Comparison of ENCODE assay signal across 8 cellular contexts in the genomic region with DNA sequence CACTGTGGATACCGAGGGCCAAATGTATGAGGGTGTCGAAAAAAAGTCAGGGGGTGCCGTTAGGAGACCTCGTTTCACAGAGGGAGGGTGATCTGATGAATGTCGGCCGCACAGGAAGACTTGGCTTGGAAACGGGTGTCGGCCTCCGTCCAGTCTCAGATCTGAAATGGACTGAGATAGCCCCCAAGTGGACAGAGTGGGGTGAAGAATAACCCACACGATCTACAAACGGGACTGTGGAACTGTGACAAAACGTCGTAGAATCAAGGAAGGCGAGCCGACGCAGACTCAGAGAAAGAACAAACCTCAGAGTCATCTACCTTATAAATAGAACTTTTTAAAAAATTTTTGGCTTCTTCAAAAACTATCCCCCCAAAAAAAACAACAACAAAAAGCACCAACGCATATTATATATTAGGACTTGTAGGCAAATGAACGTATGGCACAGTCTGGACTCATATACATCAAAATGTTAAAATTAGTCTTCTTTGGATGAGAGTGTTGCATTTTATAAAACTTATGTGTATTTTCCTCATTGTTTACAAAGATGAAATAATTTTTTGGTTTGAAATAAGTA.
DNase-seq lines count a peak whose midpoint lies in the region; ATAC-seq and TF ChIP-seq lines count a peak whose summit lies in the region.

No MANE protein-coding gene starts in this region.

- peaks cover 0 to 30% (median 2%) of the 10 kb centered on the region in 4 donors for H3K4me1 ChIP-seq in right lobe of liver

- no peaks in the 10 kb centered on the region for H3K27me3 ChIP-seq in right lobe of liver

- TF ChIP-seq CTCF in right lobe of liver (IDR thresholded peaks at IDR 0.05), result peak; percentile 59 to 72 (median 68)

- peaks cover 33% of the 10 kb centered on the region for H3K4me1 Mint-ChIP-seq in activated CD4-positive, alpha-beta T cell treated with anti-CD3 and anti-CD28 coated beads, Interleukin-2, amount 10 ng/mL, durations not matched to agents 24 days and 14 days

- no peaks in the 10 kb centered on the region for H3K36me3 ChIP-seq in right lobe of liver

- peak overlapping the region; percentile 92 for H3K27ac Mint-ChIP-seq in activated CD4-positive, alpha-beta T cell treated with anti-CD3 and anti-CD28 coated beads, Interleukin-2, amount 10 ng/mL, durations not matched to agents 24 days and 14 days

- H3K27me3 Mint-ChIP-seq in activated CD4-positive, alpha-beta T cell treated with anti-CD3 and anti-CD28 coated beads, Interleukin-2, amount 10 ng/mL, durations not matched to agents 24 days and 14 days, result no peaks in the 10 kb centered on the region

- H3K9me3 Mint-ChIP-seq in activated CD4-positive, alpha-beta T cell treated with anti-CD3 and anti-CD28 coated beads, Interleukin-2, amount 10 ng/mL, durations not matched to agents 24 days and 14 days, result no peaks in the 10 kb centered on the region

- peak; percentile 84 to 85 for DNase-seq in AML-193 (lab: John Stamatoyannopoulos, UW)
- DNase-seq in NCI-H524 (lab: John Stamatoyannopoulos, UW), result peak; percentile 56 to 78
- peak; percentile 89 for DNase-seq in activated CD4-positive, alpha-beta T cell treated with anti-CD3 and anti-CD28 coated beads, Interleukin-2, amount 10 ng/mL, durations not matched to agents 24 days and 14 days
- peak; percentile 97 for DNase-seq in dermis blood vessel endothelial cell
- peak; percentile 83 to 89 (median 84) for DNase-seq in right lobe of liver
- peak; percentile 63 for DNase-seq in stimulated activated CD4-positive, alpha-beta T cell treated with anti-CD3 and anti-CD28 coated beads, Interleukin-4, amount 100 ng/mL, for 24 hours

- under 1% methylated on average over 18 of the region's 18 CpGs for WGBS in right lobe of liver (ENCODE audit: insufficient coverage, low coverage, low lambda C conversion rate, missing lambda C conversion rate)

- ATAC-seq in GM19025 (IDR thresholded peaks at IDR 0.05; ENCODE audit: low read depth, unreplicated experiment) (peak; percentile 40), HG03354 (IDR thresholded peaks at IDR 0.05; ENCODE audit: poor library complexity, severe bottlenecking, unreplicated experiment) (peak; percentile 62), right lobe of liver (peak; percentile 80 to 90 (median 80))

- H3K36me3 Mint-ChIP-seq in activated CD4-positive, alpha-beta T cell treated with anti-CD3 and anti-CD28 coated beads, Interleukin-2, amount 10 ng/mL, durations not matched to agents 24 days and 14 days (ENCODE audit: low read depth), result peaks cover 4% of the 10 kb centered on the region

- H3K9me3 ChIP-seq in right lobe of liver, result no peaks in the 10 kb centered on the region

- intact Hi-C loops in activated CD4-positive, alpha-beta T cell treated with anti-CD3 and anti-CD28 coated beads, Interleukin-2, amount 10 ng/mL, durations not matched to agents 24 days and 14 days (cut with micrococcal nuclease), result loop anchor here (1.0 to 10.0 kb wide), 4 partner anchors 194 to 1033 kb away; partner anchors contain the start of genes CENPU, CFAP97, ING2 and SNX25
- intact Hi-C loops in right lobe of liver (cut with DNase I), result loop anchor here (10.0 kb wide), 2 partner anchors 53 to 63 kb away; partner anchors contain the start of gene IRF2 (in 1 of the 2)

- TF ChIP-seq POLR2A in right lobe of liver (IDR thresholded peaks at IDR 0.05), result no peak

- H3K4me3 Mint-ChIP-seq in activated CD4-positive, alpha-beta T cell treated with anti-CD3 and anti-CD28 coated beads, Interleukin-2, amount 10 ng/mL, durations not matched to agents 24 days and 14 days, result peak overlapping the region; percentile 90

- H3K4me3 ChIP-seq in right lobe of liver, result peak overlapping the region; percentile 52 to 80 (median 76)

- peak overlapping the region; percentile 83 to 92 (median 92) for H3K27ac ChIP-seq in right lobe of liver

Comparison
In these comparisons a context has a peak if more than half of its experiments do, and no peak if none do; other contexts are left out.
1. Peak in every context shown above with its lines: DNase-seq, ATAC-seq, H3K4me3 ChIP-seq and H3K27ac ChIP-seq.